8 cellular contexts compared by ENCODE assay signal in the genomic region with DNA sequence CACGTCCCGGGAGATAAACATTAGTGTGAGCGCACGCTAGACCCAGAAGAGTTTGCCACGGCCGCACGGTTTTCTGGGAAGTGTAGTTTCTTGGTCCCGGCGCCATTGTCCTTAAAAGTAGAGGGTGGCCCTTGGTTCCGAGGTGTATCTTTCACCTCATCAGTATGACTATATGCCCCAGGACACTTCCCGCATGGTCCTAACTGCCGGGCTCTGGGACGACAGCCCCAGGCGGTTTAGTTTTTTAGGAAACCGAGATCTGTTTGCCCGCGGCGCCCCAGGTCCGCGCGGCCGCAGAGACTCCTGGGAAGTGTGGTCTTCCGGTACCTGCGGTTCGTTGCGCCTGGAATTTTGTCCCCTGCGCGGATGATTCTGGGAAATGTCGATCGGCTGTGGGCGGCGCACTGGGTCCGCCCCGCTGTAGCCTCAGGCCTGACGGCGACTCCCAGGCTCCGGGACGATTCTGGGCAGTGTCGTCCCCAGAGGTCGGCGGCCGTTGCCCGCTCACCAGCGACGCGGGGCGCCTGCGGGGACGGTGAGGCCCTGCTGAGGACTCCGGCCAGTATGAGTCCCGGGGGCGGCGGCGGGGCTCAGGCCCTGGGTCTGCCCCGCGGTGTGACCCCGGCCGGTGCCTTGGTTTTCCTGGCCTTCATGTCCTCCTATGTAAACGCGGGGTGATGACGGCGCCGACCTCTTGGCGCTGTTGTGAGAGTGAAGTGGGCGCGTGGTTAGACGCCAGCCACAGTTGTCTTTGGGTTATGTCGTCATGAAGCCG. TPM values are rescaled to one million over a fixed set of nuclear protein-coding genes. Genes with fewer than 3 reads are reported as not detected.
DNase-seq lines count a peak whose midpoint lies in the region; ATAC-seq and TF ChIP-seq lines count a peak whose summit lies in the region.

Gene ZNF181, plus strand, starts transcription at position 418 of the 775 bp plus-strand sequence. CDS start 795 bp downstream, outside the sequence.

- H3K4me3 ChIP-seq in GM23338, result peak within 1 kb of the TSS; percentile 98
- H3K4me3 ChIP-seq in fibroblast of the aortic adventitia (ENCODE audit: low read depth, low read length), result peak within 1 kb of the TSS; percentile 72

- H3K79me2 ChIP-seq in GM23338 (replicated peaks; ENCODE audit: insufficient read depth), result no peaks in the 10 kb centered on the region

- H3K27me3 Mint-ChIP-seq in GM23338 (ENCODE audit: insufficient read depth, low read depth, poor library complexity), result peaks cover 4% of the 10 kb centered on the region
- peaks cover 6% of the 10 kb centered on the region for H3K27me3 Mint-ChIP-seq in nephron progenitor cell (ENCODE audit: low read depth, poor library complexity)
- H3K27me3 Mint-ChIP-seq in stimulated activated naive CD8-positive, alpha-beta T cell treated with anti-CD3 and anti-CD28 coated beads, Interleukin-15, Interleukin-2, amounts not matched to agents 100 ng/mL and 50 ng/mL, for 24 hours, result no peaks in the 10 kb centered on the region

- H3K4me3 Mint-ChIP-seq in GM23338 (peak within 1 kb of the TSS; percentile 93), nephron progenitor cell (peak within 1 kb of the TSS; percentile 93)
- peak within 1 kb of the TSS; percentile 90 for H3K4me3 Mint-ChIP-seq in stimulated activated naive CD8-positive, alpha-beta T cell treated with anti-CD3 and anti-CD28 coated beads, Interleukin-15, Interleukin-2, amounts not matched to agents 100 ng/mL and 50 ng/mL, for 24 hours

- DNase-seq in Daoy (ENCODE audit: low read depth), result peak; percentile 92
- peak; percentile 96 for DNase-seq in GM23338 (ENCODE audit: low spot score)
- peak; percentile 92 to 95 for DNase-seq in Kasumi-1 (lab: John Stamatoyannopoulos, UW)
- peak; percentile 86 for DNase-seq in RPMI8226
- peak; percentile 66 for DNase-seq in activated T-helper 9 cell treated with anti-CD3 and anti-CD28 coated beads, Interleukin-2, amount 50 U/mL, for 16 hours (ENCODE audit: low read depth)
- DNase-seq in fibroblast of the aortic adventitia (ENCODE audit: low read depth), result peak; percentile 90
- DNase-seq in nephron progenitor cell, result peak; percentile 84

- H3K27ac ChIP-seq in GM23338 (ENCODE audit: low read depth), result peak within 1 kb of the TSS; percentile 79

- peaks cover 8% of the 10 kb centered on the region for H3K36me3 Mint-ChIP-seq in GM23338 (ENCODE audit: low read depth)
- H3K36me3 Mint-ChIP-seq in nephron progenitor cell (ENCODE audit: low read depth), result peaks cover 39% of the 10 kb centered on the region
- peaks cover 42% of the 10 kb centered on the region for H3K36me3 Mint-ChIP-seq in stimulated activated naive CD8-positive, alpha-beta T cell treated with anti-CD3 and anti-CD28 coated beads, Interleukin-15, Interleukin-2, amounts not matched to agents 100 ng/mL and 50 ng/mL, for 24 hours (ENCODE audit: low read depth)

- H3K4me1 ChIP-seq in GM23338 (ENCODE audit: insufficient read depth), result peaks cover 6% of the 10 kb centered on the region

- peak within 1 kb of the TSS; percentile 97 for H2AFZ ChIP-seq in GM23338

- no peaks in the 10 kb centered on the region for H4K20me1 ChIP-seq in GM23338 (replicated peaks; ENCODE audit: insufficient read depth)

- peak within 1 kb of the TSS; percentile 98 for H3K4me2 ChIP-seq in GM23338

- TF ChIP-seq CTCF in GM23338 (conservative IDR thresholded peaks at IDR 0.05; ENCODE audit: low read depth in 2 of 2) (no peak), fibroblast of the aortic adventitia (IDR thresholded peaks at IDR 0.05; ENCODE audit: insufficient read depth, low read length) (no peak), nephron progenitor cell (IDR thresholded peaks at IDR 0.05) (no peak)

- peaks cover 11% of the 10 kb centered on the region for H3K4me1 Mint-ChIP-seq in GM23338
- H3K4me1 Mint-ChIP-seq in nephron progenitor cell, result peaks cover 19% of the 10 kb centered on the region
- peaks cover 22% of the 10 kb centered on the region for H3K4me1 Mint-ChIP-seq in stimulated activated naive CD8-positive, alpha-beta T cell treated with anti-CD3 and anti-CD28 coated beads, Interleukin-15, Interleukin-2, amounts not matched to agents 100 ng/mL and 50 ng/mL, for 24 hours (ENCODE audit: low read depth)

- peak; percentile 91 for ATAC-seq in GM23338

- no peaks in the 10 kb centered on the region for H3K9me2 ChIP-seq in GM23338 (ENCODE audit: insufficient read depth)

- H3K9me3 Mint-ChIP-seq in GM23338, result no peaks in the 10 kb centered on the region
- peaks cover 38% of the 10 kb centered on the region for H3K9me3 Mint-ChIP-seq in nephron progenitor cell
- H3K9me3 Mint-ChIP-seq in stimulated activated naive CD8-positive, alpha-beta T cell treated with anti-CD3 and anti-CD28 coated beads, Interleukin-15, Interleukin-2, amounts not matched to agents 100 ng/mL and 50 ng/mL, for 24 hours, result peaks cover 16% of the 10 kb centered on the region

- H3K27me3 ChIP-seq in GM23338 (ENCODE audit: insufficient read depth), result no peaks in the 10 kb centered on the region

- no peaks in the 10 kb centered on the region for H3K36me3 ChIP-seq in GM23338 (ENCODE audit: insufficient read depth)

- H3F3A ChIP-seq in GM23338 (replicated peaks; ENCODE audit: low read depth), result no peaks in the 10 kb centered on the region

- H3K27ac Mint-ChIP-seq in GM23338 (peak within 1 kb of the TSS; percentile 98), nephron progenitor cell (peak within 1 kb of the TSS; percentile 98)
- peak within 1 kb of the TSS; percentile 91 for H3K27ac Mint-ChIP-seq in stimulated activated naive CD8-positive, alpha-beta T cell treated with anti-CD3 and anti-CD28 coated beads, Interleukin-15, Interleukin-2, amounts not matched to agents 100 ng/mL and 50 ng/mL, for 24 hours

TF ChIP-seq in GM23338, 12 proteins besides CTCF, POLR2A, EP300 and RAD21 (continues in another document):
- TF ChIP-seq ETS1 (IDR thresholded peaks at IDR 0.05), result peak; percentile 84
- TF ChIP-seq NANOG (IDR thresholded peaks at IDR 0.05; ENCODE audit: borderline replicate concordance), result no peak
- TF ChIP-seq POLR2AphosphoS5 (IDR thresholded peaks at IDR 0.05; ENCODE audit: low read depth), result peak; percentile 80
- no peak for TF ChIP-seq JUNB (IDR thresholded peaks at IDR 0.05; ENCODE audit: unreplicated experiment)
- TF ChIP-seq ZNF114 (CRISPR knock-in tag; IDR thresholded peaks at IDR 0.05), result no peak
- no peak for TF ChIP-seq EZH2 (IDR thresholded peaks at IDR 0.05; ENCODE audit: low read depth, unreplicated experiment)

RNA-seq across cellular contexts. Expression of gene ZNF181, which starts in this region (rescaled TPM):
- total RNA-seq in Daoy (2014; rRNA removed; shearing (Covaris generic)), result 12.6 and 40.2 TPM in 2 replicates
- 18.9 and 19.8 TPM in 2 replicates for total RNA-seq in GM23338 (2014; rRNA removed; shearing (Covaris generic))
- 7.3 and 7.4 TPM in 2 replicates for polyA plus RNA-seq in GM23338 (2016; fragmentation: Nextera tagmentation; extraction: Ambion mirVana)
- 19.4 and 55.4 TPM in 2 replicates for total RNA-seq in fibroblast of the aortic adventitia (ENCODE audit: low replicate concordance)

Comparison
In these comparisons a context has a peak if more than half of its experiments do, and no peak if none do; other contexts are left out.
1. Peak in every context shown above with its lines: DNase-seq, ATAC-seq, H3K4me3 ChIP-seq and H3K27ac ChIP-seq.